Comparison of ENCODE assay signal across 8 cellular contexts in the genomic region with DNA sequence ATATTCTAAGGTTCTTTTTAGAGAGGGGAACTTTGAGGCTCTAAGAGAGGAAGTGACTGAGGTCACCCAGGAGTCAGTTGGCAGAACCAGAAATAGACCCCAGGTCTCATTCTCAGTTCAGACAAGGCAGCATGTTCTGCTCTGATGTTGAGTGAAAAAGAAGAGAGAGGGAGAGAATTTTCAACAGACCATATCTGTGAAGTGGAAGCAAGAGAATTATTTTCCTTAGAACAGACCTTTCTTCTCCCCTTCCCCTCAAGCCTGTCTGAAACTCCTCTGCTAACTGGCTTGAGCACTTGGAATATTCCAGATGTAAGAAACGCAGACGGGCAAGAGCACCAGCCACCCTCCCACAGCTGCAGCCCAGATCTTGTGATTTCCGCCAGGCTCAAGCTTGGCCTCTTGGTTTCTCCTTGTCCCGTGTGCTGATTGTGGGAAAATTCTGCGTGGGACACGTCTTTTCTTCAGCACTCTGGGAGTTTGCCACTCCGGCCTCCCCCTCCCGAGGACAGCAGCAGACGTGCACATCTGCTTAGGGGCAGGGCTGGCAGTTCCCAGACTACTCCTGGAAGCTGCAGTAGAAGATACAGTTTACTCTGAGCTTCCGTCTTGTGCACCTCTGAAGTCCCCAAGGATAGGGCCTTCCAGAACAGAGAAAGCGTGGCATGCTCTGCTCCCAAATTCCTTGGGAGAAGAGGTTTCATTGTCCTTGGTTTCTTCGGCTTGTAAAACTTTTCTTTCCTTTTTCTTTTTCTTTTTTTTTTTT. TPM values are rescaled to one million over a fixed set of nuclear protein-coding genes. Genes with fewer than 3 reads are reported as not detected.
DNase-seq lines count a peak whose midpoint lies in the region; ATAC-seq and TF ChIP-seq lines count a peak whose summit lies in the region.

No MANE protein-coding gene starts in this region.

- no peak for TF ChIP-seq POLR2A in testis (IDR thresholded peaks at IDR 0.05)

- no peaks in the 10 kb centered on the region for H3K27me3 Mint-ChIP-seq in CD4-positive, alpha-beta memory T cell
- peaks cover 6% of the 10 kb centered on the region for H3K27me3 Mint-ChIP-seq in activated CD4-positive, alpha-beta memory T cell treated with anti-CD3 and anti-CD28 coated beads, Interleukin-2, amount 10 ng/mL, durations not matched to agents 7 days and 5 days
- peaks cover 21% of the 10 kb centered on the region for H3K27me3 Mint-ChIP-seq in chondrocyte (ENCODE audit: low read depth)

- no peaks in the 10 kb centered on the region for H3K27me3 ChIP-seq in CD4-positive, alpha-beta memory T cell (ENCODE audit: insufficient read depth, low read length)
- H3K27me3 ChIP-seq in WERI-Rb-1 (ENCODE audit: insufficient read depth, low read depth, severe bottlenecking): no peaks in the 10 kb centered on the region
- H3K27me3 ChIP-seq in testis: no peaks in the 10 kb centered on the region

- ATAC-seq in GM19351 (IDR thresholded peaks at IDR 0.05; ENCODE audit: unreplicated experiment) (peak; percentile 92), HG03159 (IDR thresholded peaks at IDR 0.05; ENCODE audit: unreplicated experiment) (peak; percentile 97)

- POLR2A ChIA-PET in CD4-positive, alpha-beta memory T cell (lab: Charles Lee; ENCODE audit: partially characterized antibody): interaction anchor here (0.5 to 1.8 kb wide), 5 partner anchors 11 to 71 kb away, joined by 3 to 6 read pairs (median 4); a partner anchor contains a TSS
- POLR2A ChIA-PET in activated CD4-positive, alpha-beta memory T cell treated with anti-CD3 and anti-CD28 coated beads, Interleukin-2, amount 10 ng/mL, durations not matched to agents 7 days and 5 days (lab: Charles Lee): interaction anchor here (1.6 kb wide), 1 partner anchor 14 kb away, joined by 9 read pairs; no protein-coding TSS in a partner anchor

- CTCF ChIA-PET in CD4-positive, alpha-beta memory T cell (lab: Charles Lee; ENCODE audit: partially characterized antibody): interaction anchor here (0.7 to 2.0 kb wide), 5 partner anchors 8 to 76 kb away, joined by 3 to 6 read pairs (median 6); no protein-coding TSS in a partner anchor
- CTCF ChIA-PET in activated CD4-positive, alpha-beta memory T cell treated with anti-CD3 and anti-CD28 coated beads, Interleukin-2, amount 10 ng/mL, durations not matched to agents 7 days and 5 days (lab: Charles Lee): interaction anchor here (0.7 to 1.8 kb wide), 3 partner anchors 18 to 76 kb away, joined by 4 to 11 read pairs (median 4); no protein-coding TSS in a partner anchor

- TF ChIP-seq CTCF in WERI-Rb-1 (IDR thresholded peaks at IDR 0.05; ENCODE audit: low read depth, low read length): no peak
- no peak for TF ChIP-seq CTCF in testis (IDR thresholded peaks at IDR 0.05)
- TF ChIP-seq CTCF in chondrocyte (IDR thresholded peaks at IDR 0.05): no peak

- no peaks in the 10 kb centered on the region for H3K36me3 ChIP-seq in CD4-positive, alpha-beta memory T cell (ENCODE audit: insufficient read depth, low read length)
- no peaks in the 10 kb centered on the region for H3K36me3 ChIP-seq in WERI-Rb-1
- H3K36me3 ChIP-seq in testis (ENCODE audit: low read depth, missing control alignments): no peaks in the 10 kb centered on the region

- DNase-seq in CD4-positive, alpha-beta memory T cell: no peak
- no peak for DNase-seq in activated CD4-positive, alpha-beta memory T cell treated with anti-CD3 and anti-CD28 coated beads, Interleukin-2, amount 10 ng/mL, durations not matched to agents 7 days and 5 days
- DNase-seq in WERI-Rb-1 (no peak), testis (no peak), chondrocyte (ENCODE audit: low spot score) (no peak), D341Med (ENCODE audit: low spot score) (no peak)

- no peak overlapping the region for H3K4me3 ChIP-seq in CD4-positive, alpha-beta memory T cell (ENCODE audit: low read length in 2 of 2)
- no peak overlapping the region for H3K4me3 ChIP-seq in WERI-Rb-1 (ENCODE audit: low read depth, low read length)
- H3K4me3 ChIP-seq in testis: peak overlapping the region in 1 of 2 donors; percentile 29

- H3K27ac ChIP-seq in CD4-positive, alpha-beta memory T cell (ENCODE audit: low read depth, low read length): no peak overlapping the region
- no peak overlapping the region for H3K27ac ChIP-seq in WERI-Rb-1
- H3K27ac ChIP-seq in testis: no peak overlapping the region

- peak overlapping the region; percentile 33 to 88 (median 73) for H3K27ac Mint-ChIP-seq in CD4-positive, alpha-beta memory T cell
- H3K27ac Mint-ChIP-seq in activated CD4-positive, alpha-beta memory T cell treated with anti-CD3 and anti-CD28 coated beads, Interleukin-2, amount 10 ng/mL, durations not matched to agents 7 days and 5 days: peak overlapping the region; percentile 21
- no peak overlapping the region for H3K27ac Mint-ChIP-seq in chondrocyte (ENCODE audit: unreplicated experiment)

- H3K9me3 Mint-ChIP-seq in CD4-positive, alpha-beta memory T cell: no peaks in the 10 kb centered on the region
- H3K9me3 Mint-ChIP-seq in activated CD4-positive, alpha-beta memory T cell treated with anti-CD3 and anti-CD28 coated beads, Interleukin-2, amount 10 ng/mL, durations not matched to agents 7 days and 5 days: peaks cover 11% of the 10 kb centered on the region
- H3K9me3 Mint-ChIP-seq in chondrocyte (ENCODE audit: low read depth): no peaks in the 10 kb centered on the region

- intact Hi-C loops in CD4-positive, alpha-beta memory T cell (cut with micrococcal nuclease): no loop called here
- intact Hi-C loops in testis (cut with DNase I; ENCODE audit: low total_unique reads): no loop called here

- H3K36me3 Mint-ChIP-seq in CD4-positive, alpha-beta memory T cell: no peaks in the 10 kb centered on the region
- peaks cover 9% of the 10 kb centered on the region for H3K36me3 Mint-ChIP-seq in activated CD4-positive, alpha-beta memory T cell treated with anti-CD3 and anti-CD28 coated beads, Interleukin-2, amount 10 ng/mL, durations not matched to agents 7 days and 5 days (ENCODE audit: low read depth)
- no peaks in the 10 kb centered on the region for H3K36me3 Mint-ChIP-seq in chondrocyte (ENCODE audit: low read depth)

- H3K4me1 ChIP-seq in CD4-positive, alpha-beta memory T cell (ENCODE audit: insufficient read depth, low read length): peaks cover 28% of the 10 kb centered on the region
- no peaks in the 10 kb centered on the region for H3K4me1 ChIP-seq in testis

- H3K9me3 ChIP-seq in CD4-positive, alpha-beta memory T cell (ENCODE audit: control insufficient read depth in 1 of 2, low read length in 2 of 2): no peaks in the 10 kb centered on the region
- H3K9me3 ChIP-seq in WERI-Rb-1 (ENCODE audit: severe bottlenecking) (no peaks in the 10 kb centered on the region), testis (no peaks in the 10 kb centered on the region)

- H3K4me1 Mint-ChIP-seq in CD4-positive, alpha-beta memory T cell: peaks cover 27 to 51% (median 38%) of the 10 kb centered on the region in 4 donors
- peaks cover 34% of the 10 kb centered on the region for H3K4me1 Mint-ChIP-seq in activated CD4-positive, alpha-beta memory T cell treated with anti-CD3 and anti-CD28 coated beads, Interleukin-2, amount 10 ng/mL, durations not matched to agents 7 days and 5 days
- H3K4me1 Mint-ChIP-seq in chondrocyte (ENCODE audit: low read depth): no peaks in the 10 kb centered on the region

- 38 to 43% methylated on average over 12 of the region's 12 CpGs for WGBS in testis, 2 donors

- H3K4me3 Mint-ChIP-seq in CD4-positive, alpha-beta memory T cell: peak overlapping the region in 7 of 8 donors; percentile 13 to 80 (median 51)
- peak overlapping the region; percentile 43 for H3K4me3 Mint-ChIP-seq in activated CD4-positive, alpha-beta memory T cell treated with anti-CD3 and anti-CD28 coated beads, Interleukin-2, amount 10 ng/mL, durations not matched to agents 7 days and 5 days
- H3K4me3 Mint-ChIP-seq in chondrocyte (ENCODE audit: unreplicated experiment): no peak overlapping the region

RNA-seq across cellular contexts. Expression of a gene that starts 22.7 kb away (rescaled TPM):
- total RNA-seq in CD4-positive, alpha-beta memory T cell: 100 to 1,000 TPM; 474 to 479 TPM
- 100 to 1,000 TPM; 116 to 288 TPM for polyA plus RNA-seq in CD4-positive, alpha-beta memory T cell
- total RNA-seq in activated CD4-positive, alpha-beta memory T cell treated with anti-CD3 and anti-CD28 coated beads, Interleukin-2, amount 10 ng/mL, durations not matched to agents 7 days and 5 days: 100 to 1,000 TPM; 383 to 404 TPM
- total RNA-seq in testis (10 to 100 TPM in 1 of 2 donors, 1 to 10 TPM in 1; 9.9 to 10.4 TPM), chondrocyte (not detected in 3 replicates)
- 4.2 TPM for polyA plus RNA-seq in testis (ENCODE audit: insufficient read depth, low read depth, low replicate concordance)

Comparison
In these comparisons a context has a peak if more than half of its experiments do, and no peak if none do; other contexts are left out.
1. RNA of a gene that starts 22.7 kb away (total RNA-seq): 474 to 479 TPM in CD4-positive, alpha-beta memory T cell and 383 to 404 TPM in activated CD4-positive, alpha-beta memory T cell treated with anti-CD3 and anti-CD28 coated beads, Interleukin-2, amount 10 ng/mL, durations not matched to agents 7 days and 5 days; 9.9 to 10.4 TPM in testis and not detected in chondrocyte; every median in the first group is over 10 times any median in the second.